In the genomic region with DNA sequence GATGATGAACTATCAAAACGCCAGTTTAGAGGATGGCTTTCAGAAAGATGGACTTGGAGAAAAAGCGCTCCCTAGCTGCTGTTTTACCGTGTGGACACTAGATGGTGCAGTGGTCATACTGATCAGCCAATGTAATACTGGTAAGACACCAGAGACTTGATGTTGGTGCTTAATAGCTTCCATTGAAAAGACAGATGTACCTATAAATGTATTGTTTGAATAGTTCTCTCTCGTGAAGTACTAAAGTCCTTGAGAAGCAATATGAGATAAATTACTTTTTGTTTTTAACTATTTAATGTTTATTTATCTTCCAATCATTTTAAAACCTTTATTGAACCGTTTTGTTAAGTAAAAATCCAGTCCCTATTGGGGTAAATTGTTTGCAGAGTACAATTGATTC, we compare ENCODE assay signal across 8 cellular contexts.
DNase-seq lines count a peak whose midpoint lies in the region; ATAC-seq, FAIRE-seq and TF ChIP-seq lines count a peak whose summit lies in the region.

No MANE protein-coding gene starts in this region.

- no peak for FAIRE-seq in bronchial epithelial cell (lab: Jason Lieb, UNC)

- in situ Hi-C loops in GM13976 (cut with MboI; ENCODE audit: low sequenced_read_pairs, unreplicated experiment) = loop anchor here (5.0 kb wide), 1 partner anchor 437 kb away; no protein-coding TSS in a partner anchor

- TF ChIP-seq CTCF in GM13976 (IDR thresholded peaks at IDR 0.05; ENCODE audit: borderline replicate concordance, control extremely low read depth, extremely low read depth, insufficient read depth, missing control alignments) (peak; percentile 70), bronchial epithelial cell (IDR thresholded peaks at IDR 0.05; ENCODE audit: insufficient read depth, low read length, severe bottlenecking) (peak; percentile 74)

- H3K4me3 ChIP-seq in bronchial epithelial cell (ENCODE audit: low read depth, low read length) = no peak overlapping the region

- no peaks in the 10 kb centered on the region for H3K36me3 ChIP-seq in bronchial epithelial cell (ENCODE audit: control insufficient read depth, insufficient read depth, low read length)

- H3K27me3 ChIP-seq in bronchial epithelial cell (ENCODE audit: control insufficient read depth, insufficient read depth, low read length) = no peaks in the 10 kb centered on the region

- DNase-seq in AG08395 (ENCODE audit: low spot score) = peak; percentile 79
- peak; percentile 76 for DNase-seq in GM13976 (ENCODE audit: low spot score)
- DNase-seq in NCI-H146 (lab: John Stamatoyannopoulos, UW) = peak; percentile 87
- peak; percentile 74 for DNase-seq in SW480 (ENCODE audit: low spot score)
- peak; percentile 81 for DNase-seq in bronchial epithelial cell (ENCODE audit: low read depth)
- peak; percentile 69 for DNase-seq in islet precursor cell
- DNase-seq in stimulated activated CD4-positive, alpha-beta T cell treated with anti-CD3 and anti-CD28 coated beads, Interleukin-4, amount 100 ng/mL, for 4 hours = peak; percentile 5 to 45

- peak; percentile 90 for ATAC-seq in HG02870 (IDR thresholded peaks at IDR 0.05; ENCODE audit: unreplicated experiment)

Comparison
In these comparisons a context has a peak if more than half of its experiments do, and no peak if none do; other contexts are left out.
1. DNase-seq: peak in every context shown above with its lines; median percentile 87 in NCI-H146; 81 in bronchial epithelial cell; 79 in AG08395; 76 in GM13976; 74 in SW480; 69 in islet precursor cell; 25 in stimulated activated CD4-positive, alpha-beta T cell treated with anti-CD3 and anti-CD28 coated beads, Interleukin-4, amount 100 ng/mL, for 4 hours.